In genomic region chr10:102780246-102780645, GRCh38 we compare ENCODE assay signal across 1 cellular context.
TF ChIP-seq lines count a peak whose summit lies in the region.

No MANE protein-coding gene starts in this region.

TF ChIP-seq in K562, 482 proteins besides CTCF, POLR2A, EP300 and RAD21:
- no peak for TF ChIP-seq ZBTB43 (CRISPR knock-in tag; IDR thresholded peaks at IDR 0.05)
- no peak for TF ChIP-seq EWSR1 (IDR thresholded peaks at IDR 0.05; ENCODE audit: borderline replicate concordance, low read depth, partially characterized antibody)
- TF ChIP-seq ZBTB7A (IDR thresholded peaks at IDR 0.05; ENCODE audit: borderline replicate concordance, control insufficient read depth, low read depth, low read length), result no peak
- no peak for TF ChIP-seq MAFG (tag; conservative IDR thresholded peaks at IDR 0.05)
- no peak for TF ChIP-seq DLX4 (CRISPR knock-in tag; IDR thresholded peaks at IDR 0.05)
- no peak for TF ChIP-seq CEBPG (CRISPR knock-in tag; IDR thresholded peaks at IDR 0.05)
- TF ChIP-seq CEBPG (tag; conservative IDR thresholded peaks at IDR 0.05 in 1 of 2, IDR thresholded peaks at IDR 0.05 in 1 of 2), result peak in 1 of 2 experiments; percentile 28; a peak in 1 of 4 replicates
- no peak for TF ChIP-seq CBX3 (IDR thresholded peaks at IDR 0.05; ENCODE audit: borderline replicate concordance in 1 of 2, low read length in 2 of 2)
- no peak for TF ChIP-seq ARNT (IDR thresholded peaks at IDR 0.05)
- peak; percentile 79 for TF ChIP-seq ZNF316 (IDR thresholded peaks at IDR 0.05)
- TF ChIP-seq ZNF224 (CRISPR knock-in tag; IDR thresholded peaks at IDR 0.05), result no peak
- TF ChIP-seq KDM1A (IDR thresholded peaks at IDR 0.05), result no peak
- no peak for TF ChIP-seq RB1 (IDR thresholded peaks at IDR 0.05; ENCODE audit: low read depth)
- TF ChIP-seq PBX2 (CRISPR knock-in tag; IDR thresholded peaks at IDR 0.05; ENCODE audit: low read depth), result no peak
- TF ChIP-seq PBX2 (tag; conservative IDR thresholded peaks at IDR 0.05; ENCODE audit: low read depth), result 0 out of 2 replicates have a peak, but pooled peaks have one; percentile 1
- TF ChIP-seq SMC3 (conservative IDR thresholded peaks at IDR 0.05; ENCODE audit: insufficient read depth, low read depth, low read length), result no peak
